In genomic region chr1:203662821-203663220, GRCh38 we compare ENCODE assay signal across 14 cellular contexts. TPM values are rescaled to one million over a fixed set of nuclear protein-coding genes. Genes with fewer than 3 reads are reported as not detected.
DNase-seq lines count a peak whose midpoint lies in the region; ATAC-seq, FAIRE-seq and TF ChIP-seq lines count a peak whose summit lies in the region.
"Had no signal": no experiment of that assay in that cellular context is flagged by ENCODE, and none has a peak within 500 bp of the region (broad histone marks: within the 10 kb centered on the region; RNA-seq: fewer than 3 reads in every experiment).

No MANE protein-coding gene starts in this region.

- 100% methylated on average over 2 of the region's 2 CpGs for WGBS in SK-N-SH (ENCODE audit: low lambda C conversion rate)

- no peaks in the 10 kb centered on the region for H3K9me2 ChIP-seq in SK-N-SH

- peaks cover 6 to 28% of the 10 kb centered on the region in 2 experiments for H3K4me1 ChIP-seq in SK-N-SH (ENCODE audit: control insufficient read depth in 1 of 2, insufficient read depth in 2 of 2, low read depth in 1 of 2, low read length in 1 of 2)

- no peaks in the 10 kb centered on the region for H3K36me3 ChIP-seq in SK-N-SH (replicated peaks in 1 of 2; ENCODE audit: control insufficient read depth in 1 of 2, insufficient read depth in 2 of 2, low read length in 1 of 2)

- H3K27me3 ChIP-seq in SK-N-SH (ENCODE audit: insufficient read depth) = no peaks in the 10 kb centered on the region

- peak overlapping the region; percentile 64 for H3K4me3 Mint-ChIP-seq in activated T-helper 17 cell treated with anti-CD3 and anti-CD28 coated beads, Interleukin-2, amount 50 U/mL, for 72 hours
- H3K4me3 Mint-ChIP-seq in immature natural killer cell = peak overlapping the region; percentile 1 to 78 (median 58)
- H3K4me3 Mint-ChIP-seq in stimulated activated naive CD8-positive, alpha-beta T cell treated with anti-CD3 and anti-CD28 coated beads, Interleukin-15, amount 100 ng/mL, for 72 hours = no peak overlapping the region
- H3K4me3 Mint-ChIP-seq: activated B cell treated with CpG ODN at 0.5 μM for 24 hours had no signal

- H3K9ac ChIP-seq in SK-N-SH = peak overlapping the region; percentile 51
- H3K9ac ChIP-seq: KMS-11 had no signal

- POLR2A ChIA-PET in SK-N-SH (lab: Yijun Ruan, JAX) = no interaction called here

- TF ChIP-seq POLR2A in H54 (IDR thresholded peaks at IDR 0.05; ENCODE audit: low read depth, low read length) = no peak

- peaks cover 94% of the 10 kb centered on the region for H3K79me2 ChIP-seq in SK-N-SH (ENCODE audit: insufficient read depth)

- no peaks in the 10 kb centered on the region for H3K27me3 Mint-ChIP-seq in activated T-helper 17 cell treated with anti-CD3 and anti-CD28 coated beads, Interleukin-2, amount 50 U/mL, for 72 hours
- H3K27me3 Mint-ChIP-seq in immature natural killer cell (ENCODE audit: low read depth in 3 of 3) = peaks cover 0 to 4% (median 2%) of the 10 kb centered on the region in 3 donors
- H3K27me3 Mint-ChIP-seq in stimulated activated naive CD8-positive, alpha-beta T cell treated with anti-CD3 and anti-CD28 coated beads, Interleukin-15, amount 100 ng/mL, for 72 hours = no peaks in the 10 kb centered on the region
- H3K27me3 Mint-ChIP-seq: activated B cell treated with CpG ODN at 0.5 μM for 24 hours had no signal

- peaks cover 32% of the 10 kb centered on the region for H3K36me3 Mint-ChIP-seq in activated T-helper 17 cell treated with anti-CD3 and anti-CD28 coated beads, Interleukin-2, amount 50 U/mL, for 72 hours (ENCODE audit: low read depth)
- peaks cover 0 to 4% (median 0%) of the 10 kb centered on the region in 3 donors for H3K36me3 Mint-ChIP-seq in immature natural killer cell

- H3K4me2 ChIP-seq in SK-N-SH = peak overlapping the region; percentile 23; the same call in 1 of the 2 replicates
- H3K4me2 ChIP-seq: KMS-11 had no signal

- H3K4me3 ChIP-seq in SK-N-SH (ENCODE audit: low read depth in 2 of 2, low read length in 1 of 2) = no peak overlapping the region

- CTCF ChIA-PET in SK-N-SH (lab: Yijun Ruan, JAX) = interaction anchor here (1.3 kb wide), 1 partner anchor 40 kb away, joined by 3 read pairs; no protein-coding TSS in a partner anchor

- H3K9me3 Mint-ChIP-seq in activated T-helper 17 cell treated with anti-CD3 and anti-CD28 coated beads, Interleukin-2, amount 50 U/mL, for 72 hours = no peaks in the 10 kb centered on the region
- H3K9me3 Mint-ChIP-seq in immature natural killer cell = no peaks in the 10 kb centered on the region
- H3K9me3 Mint-ChIP-seq in stimulated activated naive CD8-positive, alpha-beta T cell treated with anti-CD3 and anti-CD28 coated beads, Interleukin-15, amount 100 ng/mL, for 72 hours = no peaks in the 10 kb centered on the region
- H3K9me3 Mint-ChIP-seq: activated B cell treated with CpG ODN at 0.5 μM for 24 hours had no signal

- peaks cover 14% of the 10 kb centered on the region for H3F3A ChIP-seq in SK-N-SH (replicated peaks; ENCODE audit: insufficient read depth)

- peak overlapping the region in 1 of 2 experiments; percentile 89; a peak in 2 of 4 replicates for H3K27ac ChIP-seq in SK-N-SH (ENCODE audit: low read depth in 2 of 2, low read length in 1 of 2)
- H3K27ac ChIP-seq: 22Rv1, KMS-11 had no signal

- ATAC-seq in SK-N-SH treated with all-trans-retinoic acid at 6 μM for 48 hours (no peak; the same call in 2 of the 3 replicates), GM21447 (IDR thresholded peaks at IDR 0.05; ENCODE audit: unreplicated experiment) (no peak)
- peak; percentile 14 for ATAC-seq in activated T-helper 17 cell treated with anti-CD3 and anti-CD28 coated beads, Interleukin-2, amount 50 U/mL, for 72 hours (replicated peaks)
- ATAC-seq in stimulated activated naive CD8-positive, alpha-beta T cell treated with anti-CD3 and anti-CD28 coated beads, Interleukin-15, amount 100 ng/mL, for 72 hours = peak; percentile 59

- TF ChIP-seq RAD21 in SK-N-SH (IDR thresholded peaks at IDR 0.05; ENCODE audit: low read length) = no peak

- DNase-seq in SK-N-SH = no peak
- no peak for DNase-seq in immature natural killer cell
- no peak for DNase-seq in stimulated activated naive CD8-positive, alpha-beta T cell treated with anti-CD3 and anti-CD28 coated beads, Interleukin-15, amount 100 ng/mL, for 72 hours
- no peak for DNase-seq in H54 (ENCODE audit: insufficient read length, low spot score)
- no peak for DNase-seq in NOMO-1 treated with DMSO at 0.1 percent for 48 hours (lab: John Stamatoyannopoulos, UW; ENCODE audit: unreplicated experiment)
- DNase-seq: activated B cell treated with CpG ODN at 0.5 μM for 24 hours, DMS53, NCI-H2171 had no signal

- H3K9me3 ChIP-seq in SK-N-SH = no peaks in the 10 kb centered on the region

- no peak for TF ChIP-seq CTCF in SK-N-SH (IDR thresholded peaks at IDR 0.05)

- no peak for FAIRE-seq in H54 (lab: Jason Lieb, UNC)
- FAIRE-seq: GM12891 had no signal

- peak overlapping the region; percentile 86 for H3K27ac Mint-ChIP-seq in activated T-helper 17 cell treated with anti-CD3 and anti-CD28 coated beads, Interleukin-2, amount 50 U/mL, for 72 hours
- peak overlapping the region; percentile 83 to 97 (median 90) for H3K27ac Mint-ChIP-seq in immature natural killer cell
- H3K27ac Mint-ChIP-seq in stimulated activated naive CD8-positive, alpha-beta T cell treated with anti-CD3 and anti-CD28 coated beads, Interleukin-15, amount 100 ng/mL, for 72 hours = no peak overlapping the region
- H3K27ac Mint-ChIP-seq: activated B cell treated with CpG ODN at 0.5 μM for 24 hours had no signal

- H4K20me1 ChIP-seq in SK-N-SH (ENCODE audit: insufficient read depth) = peaks cover 21% of the 10 kb centered on the region

- TF ChIP-seq EP300 in SK-N-SH (IDR thresholded peaks at IDR 0.05; ENCODE audit: borderline replicate concordance in 1 of 2, low read depth in 1 of 2, low read length in 1 of 2) = no peak

- peaks cover 51% of the 10 kb centered on the region for H3K4me1 Mint-ChIP-seq in activated T-helper 17 cell treated with anti-CD3 and anti-CD28 coated beads, Interleukin-2, amount 50 U/mL, for 72 hours
- peaks cover 80 to 88% of the 10 kb centered on the region in 2 donors for H3K4me1 Mint-ChIP-seq in immature natural killer cell
- peaks cover 39% of the 10 kb centered on the region for H3K4me1 Mint-ChIP-seq in stimulated activated naive CD8-positive, alpha-beta T cell treated with anti-CD3 and anti-CD28 coated beads, Interleukin-15, amount 100 ng/mL, for 72 hours
- H3K4me1 Mint-ChIP-seq: activated B cell treated with CpG ODN at 0.5 μM for 24 hours had no signal

- H2AFZ ChIP-seq in SK-N-SH (ENCODE audit: low read depth) = no peak overlapping the region

TF ChIP-seq in SK-N-SH, 30 proteins besides CTCF, POLR2A, EP300 and RAD21:
- TF ChIP-seq PBX3 (IDR thresholded peaks at IDR 0.05) = no peak
- TF ChIP-seq SIN3A (IDR thresholded peaks at IDR 0.05; ENCODE audit: borderline replicate concordance, low read depth, low read length) = no peak
- no peak for TF ChIP-seq RXRA (IDR thresholded peaks at IDR 0.05; ENCODE audit: borderline replicate concordance, low read depth)
- TF ChIP-seq FOXJ3 (CRISPR knock-in tag; IDR thresholded peaks at IDR 0.05) = no peak
- no peak for TF ChIP-seq GABPA (IDR thresholded peaks at IDR 0.05; ENCODE audit: low read depth)
- TF ChIP-seq RFX5 (IDR thresholded peaks at IDR 0.05; ENCODE audit: low read length) = no peak
- TF ChIP-seq MEF2A (IDR thresholded peaks at IDR 0.05; ENCODE audit: borderline replicate concordance, low read depth) = no peak

TF ChIP-seq in SK-N-SH treated with all-trans-retinoic acid at 6 μM for 48 hours, 23 proteins besides CTCF, POLR2A, EP300 and RAD21:
- TF ChIP-seq BACH2 (CRISPR knock-in tag; IDR thresholded peaks at IDR 0.05; ENCODE audit: borderline replicate concordance) = no peak

RNA-seq across cellular contexts. Expression of gene ATP2B4, which starts 36.2 kb away (rescaled TPM):
- 96.1 and 144 TPM in 2 replicates for polyA plus RNA-seq in SK-N-SH (2012; rRNA removed)
- 88.6 and 104 TPM in 2 replicates for polyA plus RNA-seq in SK-N-SH (2012; cell fraction: cytosol; rRNA removed)
- polyA plus RNA-seq in SK-N-SH (2012; cell fraction: nucleus; rRNA removed) = 164 and 210 TPM in 2 replicates
- 100 to 1,000 TPM; 101 TPM for total RNA-seq in activated T-helper 17 cell treated with anti-CD3 and anti-CD28 coated beads, Interleukin-2, amount 50 U/mL, for 72 hours
- polyA plus RNA-seq in immature natural killer cell = 10 to 100 TPM; 24.5 to 63.1 (median 36.8) TPM

Comparison
In these comparisons a context has a peak if more than half of its experiments do, and no peak if none do; other contexts are left out.
1. ATAC-seq: peak in activated T-helper 17 cell treated with anti-CD3 and anti-CD28 coated beads, Interleukin-2, amount 50 U/mL, for 72 hours (single experiment) and stimulated activated naive CD8-positive, alpha-beta T cell treated with anti-CD3 and anti-CD28 coated beads, Interleukin-15, amount 100 ng/mL, for 72 hours (single experiment); none in SK-N-SH treated with all-trans-retinoic acid at 6 μM for 48 hours (single experiment) and GM21447 (single experiment).
2. H3K27ac Mint-ChIP-seq: peak in activated T-helper 17 cell treated with anti-CD3 and anti-CD28 coated beads, Interleukin-2, amount 50 U/mL, for 72 hours (single experiment) and immature natural killer cell (6 of 6); none in stimulated activated naive CD8-positive, alpha-beta T cell treated with anti-CD3 and anti-CD28 coated beads, Interleukin-15, amount 100 ng/mL, for 72 hours (0 of 2).
3. H3K4me3 Mint-ChIP-seq: peak in activated T-helper 17 cell treated with anti-CD3 and anti-CD28 coated beads, Interleukin-2, amount 50 U/mL, for 72 hours (single experiment) and immature natural killer cell (5 of 5); none in stimulated activated naive CD8-positive, alpha-beta T cell treated with anti-CD3 and anti-CD28 coated beads, Interleukin-15, amount 100 ng/mL, for 72 hours (0 of 2).